17 cellular contexts compared by ENCODE assay signal in the genomic region with DNA sequence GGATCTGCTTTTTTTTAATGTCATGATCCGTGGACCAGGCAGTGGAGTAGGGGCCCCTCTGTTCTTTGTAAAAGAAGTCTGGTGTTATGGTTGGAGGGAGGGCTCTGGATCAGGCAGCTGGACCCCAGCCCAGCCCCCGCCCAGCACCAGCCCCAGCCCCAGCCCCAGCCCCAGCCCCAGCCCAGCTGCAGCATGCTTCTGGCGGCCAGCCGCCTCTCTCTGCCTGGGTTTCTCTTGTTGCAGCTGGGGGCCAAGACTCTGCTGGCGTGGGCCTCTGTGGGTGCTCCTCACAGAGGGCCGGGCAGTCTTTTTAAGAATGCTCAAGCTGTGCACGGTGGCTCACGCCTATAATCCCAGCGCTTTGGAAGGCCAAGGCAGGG.
"Had no signal": no experiment of that assay in that cellular context is flagged by ENCODE, and none has a peak within 500 bp of the region (broad histone marks: within the 10 kb centered on the region; RNA-seq: fewer than 3 reads in every experiment).

No MANE protein-coding gene starts in this region.

- H3K4me1 ChIP-seq: colonic mucosa had no signal

- H3K9me3 ChIP-seq: colonic mucosa, neutrophil, suprapubic skin had no signal

- H3K27me3 ChIP-seq: colonic mucosa, neutrophil, suprapubic skin had no signal

- H3K27ac ChIP-seq: colonic mucosa, neutrophil, skin epidermis, suprapubic skin had no signal

- H3K27ac Mint-ChIP-seq: activated naive CD8-positive, alpha-beta T cell treated with anti-CD3 and anti-CD28 coated beads, Interleukin-2, amount 10 ng/mL, durations not matched to agents 7 days and 5 days; activated T-cell treated with anti-CD3 and anti-CD28 coated beads, Interleukin-2, amount 50 U/mL, for 72 hours; T-helper 17 cell; type B pancreatic cell had no signal

- H3K4me3 ChIP-seq: colonic mucosa, lung, skin epidermis, suprapubic skin had no signal

- ATAC-seq: activated T-cell treated with anti-CD3 and anti-CD28 coated beads, Interleukin-2, amount 50 U/mL, for 72 hours; esophagus mucosa; naive thymus-derived CD4-positive, alpha-beta T cell; T-helper 17 cell had no signal

- DNase-seq: activated CD4-positive, alpha-beta T cell treated with anti-CD3 and anti-CD28 coated beads for 4 hours; activated CD8-positive, alpha-beta memory T cell treated with anti-CD3 and anti-CD28 coated beads, Interleukin-2, amount 50 U/mL, for 48 hours; activated gamma-delta T cell treated with Interleukin-2 at 50 U/mL for 16 hours; activated naive CD8-positive, alpha-beta T cell treated with anti-CD3 and anti-CD28 coated beads, Interleukin-2, amount 10 ng/mL, durations not matched to agents 7 days and 5 days; activated T-cell treated with anti-CD3 and anti-CD28 coated beads, Interleukin-2, amount 50 U/mL, for 72 hours; colonic mucosa; naive thymus-derived CD4-positive, alpha-beta T cell; SIG-M5; stimulated activated CD4-positive, alpha-beta T cell treated with anti-CD3 and anti-CD28 coated beads, Interleukin-4, amount 100 ng/mL, for 24 hours; stimulated activated naive CD4-positive, alpha-beta T cell treated with Interleukin-2 at 50 U/mL for 16 hours; T-helper 17 cell had no signal

- H3K27me3 Mint-ChIP-seq: activated naive CD8-positive, alpha-beta T cell treated with anti-CD3 and anti-CD28 coated beads, Interleukin-2, amount 10 ng/mL, durations not matched to agents 7 days and 5 days; naive thymus-derived CD4-positive, alpha-beta T cell; T-helper 17 cell; type B pancreatic cell had no signal

- H3K36me3 ChIP-seq: colonic mucosa had no signal

- H3K9me3 Mint-ChIP-seq: activated naive CD8-positive, alpha-beta T cell treated with anti-CD3 and anti-CD28 coated beads, Interleukin-2, amount 10 ng/mL, durations not matched to agents 7 days and 5 days; activated T-cell treated with anti-CD3 and anti-CD28 coated beads, Interleukin-2, amount 50 U/mL, for 72 hours; type B pancreatic cell had no signal

- H3K4me3 Mint-ChIP-seq: activated naive CD8-positive, alpha-beta T cell treated with anti-CD3 and anti-CD28 coated beads, Interleukin-2, amount 10 ng/mL, durations not matched to agents 7 days and 5 days; activated T-cell treated with anti-CD3 and anti-CD28 coated beads, Interleukin-2, amount 50 U/mL, for 72 hours; naive thymus-derived CD4-positive, alpha-beta T cell; T-helper 17 cell; type B pancreatic cell had no signal
